25 cellular contexts compared by ENCODE assay signal in the genomic region with DNA sequence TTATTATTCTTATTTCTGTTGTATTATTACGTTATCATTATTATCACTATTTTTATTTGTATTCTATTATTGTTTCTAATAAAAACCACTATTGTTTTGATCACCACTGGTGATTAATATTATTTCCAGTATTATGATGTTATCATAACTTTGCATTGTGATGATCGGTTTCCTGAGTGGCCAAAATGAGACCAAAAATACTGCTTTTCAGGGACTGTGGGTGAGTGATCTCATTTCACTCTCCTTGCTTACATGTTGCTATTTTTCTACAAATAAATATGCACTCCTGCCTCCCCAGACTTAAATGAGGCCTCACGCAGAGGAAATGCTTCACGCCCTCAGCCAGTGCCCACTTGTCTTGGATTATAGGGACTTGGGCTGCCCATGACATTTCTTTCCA.
A peak's percentile ranks its signal among the peaks of the same experiment; 100 is the strongest.
DNase-seq lines count a peak whose midpoint lies in the region; ATAC-seq, FAIRE-seq and TF ChIP-seq lines count a peak whose summit lies in the region.
"Had no signal": no experiment of that assay in that cellular context is flagged by ENCODE, and none has a peak within 500 bp of the region (broad histone marks: within the 10 kb centered on the region; RNA-seq: fewer than 3 reads in every experiment).

No MANE protein-coding gene starts in this region.

- TF ChIP-seq CTCF in cardiac muscle cell (IDR thresholded peaks at IDR 0.05; ENCODE audit: low read depth, low read length) (no peak), endothelial cell of umbilical vein (IDR thresholded peaks at IDR 0.05; ENCODE audit: extremely low read depth in 1 of 2, insufficient read depth in 1 of 2, low read depth in 1 of 2, low read length in 2 of 2) (no peak), gastrocnemius medialis (IDR thresholded peaks at IDR 0.05 in 4 of 5, conservative IDR thresholded peaks at IDR 0.05 in 1 of 5) (no peak), uterus (IDR thresholded peaks at IDR 0.05) (no peak), Peyer's patch (IDR thresholded peaks at IDR 0.05) (no peak)

- H3K36me3 ChIP-seq in cardiac muscle cell (no peaks in the 10 kb centered on the region), endothelial cell of umbilical vein (ENCODE audit: control insufficient read depth in 2 of 2, extremely low read depth in 1 of 2, insufficient read depth in 2 of 2, low read length in 2 of 2) (peaks cover 15% of the 10 kb centered on the region in 2 experiments), gastrocnemius medialis (peaks cover 0 to 10% of the 10 kb centered on the region in 2 donors), uterus (no peaks in the 10 kb centered on the region), Peyer's patch (peaks cover 0 to 71% (median 0%) of the 10 kb centered on the region in 3 donors)
- H3K36me3 ChIP-seq: ovary had no signal

- TF ChIP-seq POLR2A in endothelial cell of umbilical vein (IDR thresholded peaks at IDR 0.05; ENCODE audit: low read depth, low read length): no peak
- TF ChIP-seq POLR2A in gastrocnemius medialis (IDR thresholded peaks at IDR 0.05): no peak
- no peak for TF ChIP-seq POLR2A in uterus (IDR thresholded peaks at IDR 0.05)
- no peak for TF ChIP-seq POLR2A in Peyer's patch (IDR thresholded peaks at IDR 0.05)

- peak overlapping the region; percentile 40 for H3K9ac ChIP-seq in endothelial cell of umbilical vein (replicated peaks; ENCODE audit: extremely low read depth, insufficient read depth, low read length)

- H3K4me3 ChIP-seq in cardiac muscle cell: no peak overlapping the region
- H3K4me3 ChIP-seq in endothelial cell of umbilical vein (replicated peaks in 1 of 3; ENCODE audit: insufficient read depth in 1 of 3, low read depth in 1 of 3, low read length in 3 of 3): no peak overlapping the region
- H3K4me3 ChIP-seq in gastrocnemius medialis: no peak overlapping the region
- no peak overlapping the region for H3K4me3 ChIP-seq in uterus
- no peak overlapping the region for H3K4me3 ChIP-seq in Peyer's patch
- H3K4me3 ChIP-seq: BLaER1, ovary, SJSA1 had no signal

- POLR2A ChIA-PET in endothelial cell of umbilical vein (lab: Charles Lee): no interaction called here

- H3K9me3 ChIP-seq in cardiac muscle cell (ENCODE audit: low read depth): peaks cover 3% of the 10 kb centered on the region
- H3K9me3 ChIP-seq in endothelial cell of umbilical vein (replicated peaks; ENCODE audit: control insufficient read depth, insufficient read depth, low read length): no peaks in the 10 kb centered on the region
- H3K9me3 ChIP-seq in gastrocnemius medialis: no peaks in the 10 kb centered on the region
- H3K9me3 ChIP-seq in uterus: no peaks in the 10 kb centered on the region
- peaks cover 0 to 11% (median 0%) of the 10 kb centered on the region in 4 donors for H3K9me3 ChIP-seq in Peyer's patch
- H3K9me3 ChIP-seq: ovary had no signal

- peaks cover 53% of the 10 kb centered on the region for H3K79me2 ChIP-seq in endothelial cell of umbilical vein (ENCODE audit: control insufficient read depth, insufficient read depth, low read length)

- in situ Hi-C loops in gastrocnemius medialis (cut with MboI; ENCODE audit: low sequenced_read_pairs in 4 of 4): no loop called here

- no TSS peak for BruUV-seq in endothelial cell of umbilical vein (replicated peaks; lab: Mats Ljungman, UMichigan)

- intact Hi-C loops in Right ventricle myocardium inferior (cut with DNase I) (loop anchor here (2.0 kb wide), 1 partner anchor 39 kb away; a partner anchor contains a TSS), endothelial cell of umbilical vein (cut with micrococcal nuclease) (loop anchor here (1.0 to 10.0 kb wide), 3 partner anchors 10 to 385 kb away; a partner anchor contains a TSS), gastrocnemius medialis (cut with DNase I; ENCODE audit: low total_unique reads) (no loop called here), uterus (cut with DNase I; ENCODE audit: low total_unique reads) (no loop called here), left colon (cut with DNase I, micrococcal nuclease) (no loop called here)

- peak; percentile 81 for FAIRE-seq in endothelial cell of umbilical vein (lab: Jason Lieb, UNC)
- FAIRE-seq: astrocyte, H54 had no signal

- no peaks in the 10 kb centered on the region for H4K20me1 ChIP-seq in endothelial cell of umbilical vein (replicated peaks; ENCODE audit: control insufficient read depth, extremely low read depth, insufficient read depth, low read length)
- H4K20me1 ChIP-seq: BLaER1 had no signal

- dilution Hi-C loops in endothelial cell of umbilical vein (cut with MboI; ENCODE audit: extremely low pct_ligation_motif_present, low sequenced_read_pairs): no loop called here

- CTCF ChIA-PET in endothelial cell of umbilical vein (lab: Charles Lee): interaction anchor here (0.7 to 2.2 kb wide), 4 partner anchors 11 to 401 kb away, joined by 3 to 9 read pairs (median 4); a partner anchor contains a TSS

- H3K9me1 ChIP-seq in endothelial cell of umbilical vein (replicated peaks; ENCODE audit: control insufficient read depth, extremely low read depth, insufficient read depth, low read length): no peaks in the 10 kb centered on the region

- DNase-seq in cardiac muscle cell (ENCODE audit: low read depth in 1 of 2, low spot score in 1 of 2) (no peak), Right ventricle myocardium inferior (ENCODE audit: missing footprints) (no peak), endothelial cell of umbilical vein (ENCODE audit: low read depth, low spot score) (peak; percentile 81), gastrocnemius medialis (no peak), uterus (no peak), Peyer's patch (no peak), left colon (no peak), NCI-H1694 treated with DMSO at 0.1 percent for 48 hours (lab: John Stamatoyannopoulos, UW) (no peak)
- DNase-seq: activated CD4-positive, alpha-beta T cell treated with anti-CD3 and anti-CD28 coated beads, Interleukin-2, amount 50 U/mL, for 48 hours; activated naive CD4-positive, alpha-beta T cell treated with anti-CD3 and anti-CD28 coated beads for 36 hours; Caco-2; cerebellar nuclear complex; immature natural killer cell; KBM-7; MV-4-11; NCI-H1694; NCI-H2227 treated with DMSO at 0.1 percent for 48 hours; PC-3; stimulated activated CD4-positive, alpha-beta T cell treated with anti-CD3 and anti-CD28 coated beads, Interleukin-1b, Interleukin-23, amount 100 ng/mL, for 48 hours; stimulated activated naive CD4-positive, alpha-beta T cell had no signal

- H2AFZ ChIP-seq in endothelial cell of umbilical vein (ENCODE audit: low read depth, low read length): no peak overlapping the region

- H3K27ac ChIP-seq in cardiac muscle cell (peak overlapping the region; percentile 81), endothelial cell of umbilical vein (ENCODE audit: insufficient read depth, low read depth, low read length) (peak overlapping the region; percentile 74), gastrocnemius medialis (peak overlapping the region in 3 of 4 donors; percentile 47 to 73 (median 72)), uterus (peak overlapping the region; percentile 28 to 72), Peyer's patch (no peak overlapping the region)
- H3K27ac ChIP-seq: BLaER1, SJSA1 had no signal

- no peak for ATAC-seq in Right ventricle myocardium inferior
- no peak for ATAC-seq in gastrocnemius medialis
- ATAC-seq in left colon: no peak
- ATAC-seq: PC-3 had no signal

- H3K27me3 ChIP-seq in cardiac muscle cell: no peaks in the 10 kb centered on the region
- no peaks in the 10 kb centered on the region for H3K27me3 ChIP-seq in endothelial cell of umbilical vein (ENCODE audit: control insufficient read depth in 2 of 2, insufficient read depth in 2 of 2, low read length in 2 of 2)
- no peaks in the 10 kb centered on the region for H3K27me3 ChIP-seq in gastrocnemius medialis
- H3K27me3 ChIP-seq in uterus: no peaks in the 10 kb centered on the region
- H3K27me3 ChIP-seq in Peyer's patch: no peaks in the 10 kb centered on the region
- H3K27me3 ChIP-seq: BLaER1, ovary, SJSA1 had no signal

- H3K4me2 ChIP-seq in endothelial cell of umbilical vein (ENCODE audit: insufficient read depth, low read length): no peak overlapping the region

- peaks cover 25% of the 10 kb centered on the region for H3K4me1 ChIP-seq in cardiac muscle cell (ENCODE audit: low read depth)
- peaks cover 32% of the 10 kb centered on the region for H3K4me1 ChIP-seq in endothelial cell of umbilical vein (ENCODE audit: control insufficient read depth, extremely low read depth, insufficient read depth, low read length)
- H3K4me1 ChIP-seq in gastrocnemius medialis: peaks cover 7% of the 10 kb centered on the region in 2 donors
- H3K4me1 ChIP-seq in uterus: peaks cover 0 to 4% of the 10 kb centered on the region in 2 donors
- no peaks in the 10 kb centered on the region for H3K4me1 ChIP-seq in Peyer's patch
- H3K4me1 ChIP-seq: Caco-2 had no signal

TF ChIP-seq in endothelial cell of umbilical vein, 7 proteins besides CTCF, POLR2A, EP300 and RAD21:
- TF ChIP-seq FOS (IDR thresholded peaks at IDR 0.05; ENCODE audit: borderline replicate concordance, insufficient read depth, low read length) (no peak), POLR2AphosphoS5 (IDR thresholded peaks at IDR 0.05; ENCODE audit: insufficient read depth, low read depth, low read length) (peak; percentile 63), JUN (IDR thresholded peaks at IDR 0.05; ENCODE audit: borderline replicate concordance, insufficient read depth, insufficient read length, low read depth) (peak; percentile 85), GATA2 (IDR thresholded peaks at IDR 0.05; ENCODE audit: insufficient read depth, insufficient read length, low read depth, low read length) (peak; percentile 69), MYC (IDR thresholded peaks at IDR 0.05; ENCODE audit: low read depth, low read length) (no peak)
- TF ChIP-seq, protein P1, sequence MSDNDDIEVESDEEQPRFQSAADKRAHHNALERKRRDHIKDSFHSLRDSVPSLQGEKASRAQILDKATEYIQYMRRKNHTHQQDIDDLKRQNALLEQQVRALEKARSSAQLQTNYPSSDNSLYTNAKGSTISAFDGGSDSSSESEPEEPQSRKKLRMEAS (IDR thresholded peaks at IDR 0.05; ENCODE audit: insufficient read depth, insufficient read length): no peak

Comparison
In these comparisons a context has a peak if more than half of its experiments do, and no peak if none do; other contexts are left out.
1. H3K27ac ChIP-seq: peak in cardiac muscle cell (single experiment), endothelial cell of umbilical vein (single experiment), gastrocnemius medialis (3 of 4) and uterus (2 of 2); none in Peyer's patch (0 of 4).
2. intact Hi-C loops: an anchor here in Right ventricle myocardium inferior (2.0 kb wide) and endothelial cell of umbilical vein (1.0 to 10.0 kb wide); none called in gastrocnemius medialis, uterus and left colon.